Comparison of ENCODE assay signal across 1 cellular context in the genomic region with DNA sequence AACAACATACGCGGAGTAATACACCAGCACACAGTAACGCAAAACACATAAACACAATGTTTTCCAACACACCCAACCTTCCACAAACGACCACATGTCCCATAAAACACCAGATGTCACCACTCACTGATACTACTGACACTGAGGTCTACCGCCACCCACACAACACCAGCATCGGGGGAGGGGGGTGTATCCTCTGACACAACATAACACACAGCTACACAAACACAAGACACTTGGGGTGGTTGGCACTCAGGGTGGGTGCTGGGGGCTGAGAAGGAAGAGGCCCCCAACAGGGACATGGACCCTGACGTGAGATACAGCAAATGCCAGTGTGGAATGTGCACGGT.
TF ChIP-seq lines count a peak whose summit lies in the region.

No MANE protein-coding gene starts in this region.

TF ChIP-seq in HCT116, 20 proteins besides CTCF, POLR2A, EP300 and RAD21:
- TF ChIP-seq, protein P1, sequence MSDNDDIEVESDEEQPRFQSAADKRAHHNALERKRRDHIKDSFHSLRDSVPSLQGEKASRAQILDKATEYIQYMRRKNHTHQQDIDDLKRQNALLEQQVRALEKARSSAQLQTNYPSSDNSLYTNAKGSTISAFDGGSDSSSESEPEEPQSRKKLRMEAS (IDR thresholded peaks at IDR 0.05), result no peak
- TF ChIP-seq, protein P2, sequence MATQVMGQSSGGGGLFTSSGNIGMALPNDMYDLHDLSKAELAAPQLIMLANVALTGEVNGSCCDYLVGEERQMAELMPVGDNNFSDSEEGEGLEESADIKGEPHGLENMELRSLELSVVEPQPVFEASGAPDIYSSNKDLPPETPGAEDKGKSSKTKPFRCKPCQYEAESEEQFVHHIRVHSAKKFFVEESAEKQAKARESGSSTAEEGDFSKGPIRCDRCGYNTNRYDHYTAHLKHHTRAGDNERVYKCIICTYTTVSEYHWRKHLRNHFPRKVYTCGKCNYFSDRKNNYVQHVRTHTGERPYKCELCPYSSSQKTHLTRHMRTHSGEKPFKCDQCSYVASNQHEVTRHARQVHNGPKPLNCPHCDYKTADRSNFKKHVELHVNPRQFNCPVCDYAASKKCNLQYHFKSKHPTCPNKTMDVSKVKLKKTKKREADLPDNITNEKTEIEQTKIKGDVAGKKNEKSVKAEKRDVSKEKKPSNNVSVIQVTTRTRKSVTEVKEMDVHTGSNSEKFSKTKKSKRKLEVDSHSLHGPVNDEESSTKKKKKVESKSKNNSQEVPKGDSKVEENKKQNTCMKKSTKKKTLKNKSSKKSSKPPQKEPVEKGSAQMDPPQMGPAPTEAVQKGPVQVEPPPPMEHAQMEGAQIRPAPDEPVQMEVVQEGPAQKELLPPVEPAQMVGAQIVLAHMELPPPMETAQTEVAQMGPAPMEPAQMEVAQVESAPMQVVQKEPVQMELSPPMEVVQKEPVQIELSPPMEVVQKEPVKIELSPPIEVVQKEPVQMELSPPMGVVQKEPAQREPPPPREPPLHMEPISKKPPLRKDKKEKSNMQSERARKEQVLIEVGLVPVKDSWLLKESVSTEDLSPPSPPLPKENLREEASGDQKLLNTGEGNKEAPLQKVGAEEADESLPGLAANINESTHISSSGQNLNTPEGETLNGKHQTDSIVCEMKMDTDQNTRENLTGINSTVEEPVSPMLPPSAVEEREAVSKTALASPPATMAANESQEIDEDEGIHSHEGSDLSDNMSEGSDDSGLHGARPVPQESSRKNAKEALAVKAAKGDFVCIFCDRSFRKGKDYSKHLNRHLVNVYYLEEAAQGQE (IDR thresholded peaks at IDR 0.05; ENCODE audit: low read depth), result no peak
- TF ChIP-seq ZNF274 (IDR thresholded peaks at IDR 0.05; ENCODE audit: low read depth, low read length) (no peak), CBX3 (IDR thresholded peaks at IDR 0.05; ENCODE audit: low read depth) (no peak), SRF (IDR thresholded peaks at IDR 0.05; ENCODE audit: low read depth) (no peak), ZFX (IDR thresholded peaks at IDR 0.05) (no peak), EZH2 (IDR thresholded peaks at IDR 0.05) (no peak)
- TF ChIP-seq, protein P3, sequence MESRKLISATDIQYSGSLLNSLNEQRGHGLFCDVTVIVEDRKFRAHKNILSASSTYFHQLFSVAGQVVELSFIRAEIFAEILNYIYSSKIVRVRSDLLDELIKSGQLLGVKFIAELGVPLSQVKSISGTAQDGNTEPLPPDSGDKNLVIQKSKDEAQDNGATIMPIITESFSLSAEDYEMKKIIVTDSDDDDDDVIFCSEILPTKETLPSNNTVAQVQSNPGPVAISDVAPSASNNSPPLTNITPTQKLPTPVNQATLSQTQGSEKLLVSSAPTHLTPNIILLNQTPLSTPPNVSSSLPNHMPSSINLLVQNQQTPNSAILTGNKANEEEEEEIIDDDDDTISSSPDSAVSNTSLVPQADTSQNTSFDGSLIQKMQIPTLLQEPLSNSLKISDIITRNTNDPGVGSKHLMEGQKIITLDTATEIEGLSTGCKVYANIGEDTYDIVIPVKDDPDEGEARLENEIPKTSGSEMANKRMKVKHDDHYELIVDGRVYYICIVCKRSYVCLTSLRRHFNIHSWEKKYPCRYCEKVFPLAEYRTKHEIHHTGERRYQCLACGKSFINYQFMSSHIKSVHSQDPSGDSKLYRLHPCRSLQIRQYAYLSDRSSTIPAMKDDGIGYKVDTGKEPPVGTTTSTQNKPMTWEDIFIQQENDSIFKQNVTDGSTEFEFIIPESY (IDR thresholded peaks at IDR 0.05; ENCODE audit: extremely low read depth, insufficient replicate concordance, low read length), result no peak
- TF ChIP-seq, protein P4, sequence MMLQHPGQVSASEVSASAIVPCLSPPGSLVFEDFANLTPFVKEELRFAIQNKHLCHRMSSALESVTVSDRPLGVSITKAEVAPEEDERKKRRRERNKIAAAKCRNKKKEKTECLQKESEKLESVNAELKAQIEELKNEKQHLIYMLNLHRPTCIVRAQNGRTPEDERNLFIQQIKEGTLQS (IDR thresholded peaks at IDR 0.05), result no peak
TF ChIP-seq in HCT116: peak in this region for 0.
